ENCODE assay signal across 1 cellular context in the genomic region with DNA sequence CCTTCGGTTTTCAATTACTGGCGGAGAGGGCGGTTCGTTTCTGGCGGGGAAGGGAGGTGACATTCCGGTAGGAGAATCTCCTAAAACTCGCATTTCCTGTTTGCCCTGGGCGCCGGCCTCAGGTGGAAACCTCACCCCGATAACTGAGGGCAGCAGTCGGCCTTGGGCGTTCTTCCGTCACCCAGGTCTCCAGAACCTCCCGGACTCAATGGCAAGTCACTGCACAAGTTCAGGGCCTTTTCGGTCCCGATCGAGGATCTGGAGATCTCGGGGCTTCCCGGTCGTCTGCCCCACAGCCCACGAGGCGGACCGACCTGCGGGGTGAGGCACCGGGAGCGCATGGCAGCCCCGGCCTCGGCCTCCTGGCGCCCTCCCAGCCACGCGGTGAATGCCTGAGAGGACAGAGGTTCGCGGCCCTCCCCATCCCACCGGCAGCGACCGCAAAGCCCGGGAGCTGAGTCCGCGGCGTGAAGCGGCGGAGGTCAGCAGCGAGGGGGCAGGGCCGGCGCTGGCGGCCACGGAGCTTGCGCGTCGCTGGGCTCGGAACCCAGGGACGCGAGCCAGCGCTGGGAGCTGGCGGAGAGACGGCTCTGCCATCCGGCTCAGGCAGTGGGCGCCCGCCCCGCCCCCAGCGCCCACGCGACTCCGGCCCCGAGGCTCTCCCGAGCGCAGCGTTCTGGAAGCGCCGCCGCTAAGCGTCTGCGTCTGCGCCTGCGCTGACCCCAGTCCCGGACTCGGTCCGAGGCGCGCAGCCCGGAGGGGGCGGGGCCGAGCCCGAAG.
TF ChIP-seq lines count a peak whose summit lies in the region.

No MANE protein-coding gene starts in this region.

TF ChIP-seq in K562, 482 proteins besides CTCF, POLR2A, EP300 and RAD21 (continued from another document and continues in another):
- TF ChIP-seq, protein P1, sequence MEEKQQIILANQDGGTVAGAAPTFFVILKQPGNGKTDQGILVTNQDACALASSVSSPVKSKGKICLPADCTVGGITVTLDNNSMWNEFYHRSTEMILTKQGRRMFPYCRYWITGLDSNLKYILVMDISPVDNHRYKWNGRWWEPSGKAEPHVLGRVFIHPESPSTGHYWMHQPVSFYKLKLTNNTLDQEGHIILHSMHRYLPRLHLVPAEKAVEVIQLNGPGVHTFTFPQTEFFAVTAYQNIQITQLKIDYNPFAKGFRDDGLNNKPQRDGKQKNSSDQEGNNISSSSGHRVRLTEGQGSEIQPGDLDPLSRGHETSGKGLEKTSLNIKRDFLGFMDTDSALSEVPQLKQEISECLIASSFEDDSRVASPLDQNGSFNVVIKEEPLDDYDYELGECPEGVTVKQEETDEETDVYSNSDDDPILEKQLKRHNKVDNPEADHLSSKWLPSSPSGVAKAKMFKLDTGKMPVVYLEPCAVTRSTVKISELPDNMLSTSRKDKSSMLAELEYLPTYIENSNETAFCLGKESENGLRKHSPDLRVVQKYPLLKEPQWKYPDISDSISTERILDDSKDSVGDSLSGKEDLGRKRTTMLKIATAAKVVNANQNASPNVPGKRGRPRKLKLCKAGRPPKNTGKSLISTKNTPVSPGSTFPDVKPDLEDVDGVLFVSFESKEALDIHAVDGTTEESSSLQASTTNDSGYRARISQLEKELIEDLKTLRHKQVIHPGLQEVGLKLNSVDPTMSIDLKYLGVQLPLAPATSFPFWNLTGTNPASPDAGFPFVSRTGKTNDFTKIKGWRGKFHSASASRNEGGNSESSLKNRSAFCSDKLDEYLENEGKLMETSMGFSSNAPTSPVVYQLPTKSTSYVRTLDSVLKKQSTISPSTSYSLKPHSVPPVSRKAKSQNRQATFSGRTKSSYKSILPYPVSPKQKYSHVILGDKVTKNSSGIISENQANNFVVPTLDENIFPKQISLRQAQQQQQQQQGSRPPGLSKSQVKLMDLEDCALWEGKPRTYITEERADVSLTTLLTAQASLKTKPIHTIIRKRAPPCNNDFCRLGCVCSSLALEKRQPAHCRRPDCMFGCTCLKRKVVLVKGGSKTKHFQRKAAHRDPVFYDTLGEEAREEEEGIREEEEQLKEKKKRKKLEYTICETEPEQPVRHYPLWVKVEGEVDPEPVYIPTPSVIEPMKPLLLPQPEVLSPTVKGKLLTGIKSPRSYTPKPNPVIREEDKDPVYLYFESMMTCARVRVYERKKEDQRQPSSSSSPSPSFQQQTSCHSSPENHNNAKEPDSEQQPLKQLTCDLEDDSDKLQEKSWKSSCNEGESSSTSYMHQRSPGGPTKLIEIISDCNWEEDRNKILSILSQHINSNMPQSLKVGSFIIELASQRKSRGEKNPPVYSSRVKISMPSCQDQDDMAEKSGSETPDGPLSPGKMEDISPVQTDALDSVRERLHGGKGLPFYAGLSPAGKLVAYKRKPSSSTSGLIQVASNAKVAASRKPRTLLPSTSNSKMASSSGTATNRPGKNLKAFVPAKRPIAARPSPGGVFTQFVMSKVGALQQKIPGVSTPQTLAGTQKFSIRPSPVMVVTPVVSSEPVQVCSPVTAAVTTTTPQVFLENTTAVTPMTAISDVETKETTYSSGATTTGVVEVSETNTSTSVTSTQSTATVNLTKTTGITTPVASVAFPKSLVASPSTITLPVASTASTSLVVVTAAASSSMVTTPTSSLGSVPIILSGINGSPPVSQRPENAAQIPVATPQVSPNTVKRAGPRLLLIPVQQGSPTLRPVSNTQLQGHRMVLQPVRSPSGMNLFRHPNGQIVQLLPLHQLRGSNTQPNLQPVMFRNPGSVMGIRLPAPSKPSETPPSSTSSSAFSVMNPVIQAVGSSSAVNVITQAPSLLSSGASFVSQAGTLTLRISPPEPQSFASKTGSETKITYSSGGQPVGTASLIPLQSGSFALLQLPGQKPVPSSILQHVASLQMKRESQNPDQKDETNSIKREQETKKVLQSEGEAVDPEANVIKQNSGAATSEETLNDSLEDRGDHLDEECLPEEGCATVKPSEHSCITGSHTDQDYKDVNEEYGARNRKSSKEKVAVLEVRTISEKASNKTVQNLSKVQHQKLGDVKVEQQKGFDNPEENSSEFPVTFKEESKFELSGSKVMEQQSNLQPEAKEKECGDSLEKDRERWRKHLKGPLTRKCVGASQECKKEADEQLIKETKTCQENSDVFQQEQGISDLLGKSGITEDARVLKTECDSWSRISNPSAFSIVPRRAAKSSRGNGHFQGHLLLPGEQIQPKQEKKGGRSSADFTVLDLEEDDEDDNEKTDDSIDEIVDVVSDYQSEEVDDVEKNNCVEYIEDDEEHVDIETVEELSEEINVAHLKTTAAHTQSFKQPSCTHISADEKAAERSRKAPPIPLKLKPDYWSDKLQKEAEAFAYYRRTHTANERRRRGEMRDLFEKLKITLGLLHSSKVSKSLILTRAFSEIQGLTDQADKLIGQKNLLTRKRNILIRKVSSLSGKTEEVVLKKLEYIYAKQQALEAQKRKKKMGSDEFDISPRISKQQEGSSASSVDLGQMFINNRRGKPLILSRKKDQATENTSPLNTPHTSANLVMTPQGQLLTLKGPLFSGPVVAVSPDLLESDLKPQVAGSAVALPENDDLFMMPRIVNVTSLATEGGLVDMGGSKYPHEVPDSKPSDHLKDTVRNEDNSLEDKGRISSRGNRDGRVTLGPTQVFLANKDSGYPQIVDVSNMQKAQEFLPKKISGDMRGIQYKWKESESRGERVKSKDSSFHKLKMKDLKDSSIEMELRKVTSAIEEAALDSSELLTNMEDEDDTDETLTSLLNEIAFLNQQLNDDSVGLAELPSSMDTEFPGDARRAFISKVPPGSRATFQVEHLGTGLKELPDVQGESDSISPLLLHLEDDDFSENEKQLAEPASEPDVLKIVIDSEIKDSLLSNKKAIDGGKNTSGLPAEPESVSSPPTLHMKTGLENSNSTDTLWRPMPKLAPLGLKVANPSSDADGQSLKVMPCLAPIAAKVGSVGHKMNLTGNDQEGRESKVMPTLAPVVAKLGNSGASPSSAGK (IDR thresholded peaks at IDR 0.05), result peak; percentile 98
- no peak for TF ChIP-seq GATAD2A (IDR thresholded peaks at IDR 0.05)
- TF ChIP-seq, protein P2, sequence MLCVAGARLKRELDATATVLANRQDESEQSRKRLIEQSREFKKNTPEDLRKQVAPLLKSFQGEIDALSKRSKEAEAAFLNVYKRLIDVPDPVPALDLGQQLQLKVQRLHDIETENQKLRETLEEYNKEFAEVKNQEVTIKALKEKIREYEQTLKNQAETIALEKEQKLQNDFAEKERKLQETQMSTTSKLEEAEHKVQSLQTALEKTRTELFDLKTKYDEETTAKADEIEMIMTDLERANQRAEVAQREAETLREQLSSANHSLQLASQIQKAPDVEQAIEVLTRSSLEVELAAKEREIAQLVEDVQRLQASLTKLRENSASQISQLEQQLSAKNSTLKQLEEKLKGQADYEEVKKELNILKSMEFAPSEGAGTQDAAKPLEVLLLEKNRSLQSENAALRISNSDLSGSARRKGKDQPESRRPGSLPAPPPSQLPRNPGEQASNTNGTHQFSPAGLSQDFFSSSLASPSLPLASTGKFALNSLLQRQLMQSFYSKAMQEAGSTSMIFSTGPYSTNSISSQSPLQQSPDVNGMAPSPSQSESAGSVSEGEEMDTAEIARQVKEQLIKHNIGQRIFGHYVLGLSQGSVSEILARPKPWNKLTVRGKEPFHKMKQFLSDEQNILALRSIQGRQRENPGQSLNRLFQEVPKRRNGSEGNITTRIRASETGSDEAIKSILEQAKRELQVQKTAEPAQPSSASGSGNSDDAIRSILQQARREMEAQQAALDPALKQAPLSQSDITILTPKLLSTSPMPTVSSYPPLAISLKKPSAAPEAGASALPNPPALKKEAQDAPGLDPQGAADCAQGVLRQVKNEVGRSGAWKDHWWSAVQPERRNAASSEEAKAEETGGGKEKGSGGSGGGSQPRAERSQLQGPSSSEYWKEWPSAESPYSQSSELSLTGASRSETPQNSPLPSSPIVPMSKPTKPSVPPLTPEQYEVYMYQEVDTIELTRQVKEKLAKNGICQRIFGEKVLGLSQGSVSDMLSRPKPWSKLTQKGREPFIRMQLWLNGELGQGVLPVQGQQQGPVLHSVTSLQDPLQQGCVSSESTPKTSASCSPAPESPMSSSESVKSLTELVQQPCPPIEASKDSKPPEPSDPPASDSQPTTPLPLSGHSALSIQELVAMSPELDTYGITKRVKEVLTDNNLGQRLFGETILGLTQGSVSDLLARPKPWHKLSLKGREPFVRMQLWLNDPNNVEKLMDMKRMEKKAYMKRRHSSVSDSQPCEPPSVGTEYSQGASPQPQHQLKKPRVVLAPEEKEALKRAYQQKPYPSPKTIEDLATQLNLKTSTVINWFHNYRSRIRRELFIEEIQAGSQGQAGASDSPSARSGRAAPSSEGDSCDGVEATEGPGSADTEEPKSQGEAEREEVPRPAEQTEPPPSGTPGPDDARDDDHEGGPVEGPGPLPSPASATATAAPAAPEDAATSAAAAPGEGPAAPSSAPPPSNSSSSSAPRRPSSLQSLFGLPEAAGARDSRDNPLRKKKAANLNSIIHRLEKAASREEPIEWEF (CRISPR knock-in tag; IDR thresholded peaks at IDR 0.05), result no peak
- TF ChIP-seq TAF15 (IDR thresholded peaks at IDR 0.05; ENCODE audit: low read depth, low read length), result no peak
- no peak for TF ChIP-seq MAFK (IDR thresholded peaks at IDR 0.05; ENCODE audit: low read length)
- no peak for TF ChIP-seq BMI1 (IDR thresholded peaks at IDR 0.05; ENCODE audit: low read length)
- no peak for TF ChIP-seq RBM39 (optimal IDR thresholded peaks at IDR 0.05; ENCODE audit: low read depth, low read length)
- TF ChIP-seq ZZZ3 (IDR thresholded peaks at IDR 0.05), result no peak
- TF ChIP-seq, protein P3, sequence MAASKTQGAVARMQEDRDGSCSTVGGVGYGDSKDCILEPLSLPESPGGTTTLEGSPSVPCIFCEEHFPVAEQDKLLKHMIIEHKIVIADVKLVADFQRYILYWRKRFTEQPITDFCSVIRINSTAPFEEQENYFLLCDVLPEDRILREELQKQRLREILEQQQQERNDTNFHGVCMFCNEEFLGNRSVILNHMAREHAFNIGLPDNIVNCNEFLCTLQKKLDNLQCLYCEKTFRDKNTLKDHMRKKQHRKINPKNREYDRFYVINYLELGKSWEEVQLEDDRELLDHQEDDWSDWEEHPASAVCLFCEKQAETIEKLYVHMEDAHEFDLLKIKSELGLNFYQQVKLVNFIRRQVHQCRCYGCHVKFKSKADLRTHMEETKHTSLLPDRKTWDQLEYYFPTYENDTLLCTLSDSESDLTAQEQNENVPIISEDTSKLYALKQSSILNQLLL (CRISPR knock-in tag; IDR thresholded peaks at IDR 0.05; ENCODE audit: borderline replicate concordance), result no peak
- TF ChIP-seq ELF2 (CRISPR knock-in tag; IDR thresholded peaks at IDR 0.05), result no peak
- 0 out of 2 replicates have a peak, but pooled peaks have one; percentile 14 for TF ChIP-seq DMBX1 (CRISPR knock-in tag; IDR thresholded peaks at IDR 0.05; ENCODE audit: borderline replicate concordance)
- peak; percentile 90 for TF ChIP-seq RB1 (IDR thresholded peaks at IDR 0.05; ENCODE audit: low read depth)
- TF ChIP-seq, protein P4, sequence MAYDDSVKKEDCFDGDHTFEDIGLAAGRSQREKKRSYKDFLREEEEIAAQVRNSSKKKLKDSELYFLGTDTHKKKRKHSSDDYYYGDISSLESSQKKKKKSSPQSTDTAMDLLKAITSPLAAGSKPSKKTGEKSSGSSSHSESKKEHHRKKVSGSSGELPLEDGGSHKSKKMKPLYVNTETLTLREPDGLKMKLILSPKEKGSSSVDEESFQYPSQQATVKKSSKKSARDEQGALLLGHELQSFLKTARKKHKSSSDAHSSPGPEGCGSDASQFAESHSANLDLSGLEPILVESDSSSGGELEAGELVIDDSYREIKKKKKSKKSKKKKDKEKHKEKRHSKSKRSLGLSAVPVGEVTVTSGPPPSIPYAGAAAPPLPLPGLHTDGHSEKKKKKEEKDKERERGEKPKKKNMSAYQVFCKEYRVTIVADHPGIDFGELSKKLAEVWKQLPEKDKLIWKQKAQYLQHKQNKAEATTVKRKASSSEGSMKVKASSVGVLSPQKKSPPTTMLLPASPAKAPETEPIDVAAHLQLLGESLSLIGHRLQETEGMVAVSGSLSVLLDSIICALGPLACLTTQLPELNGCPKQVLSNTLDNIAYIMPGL (CRISPR knock-in tag; IDR thresholded peaks at IDR 0.05), result peak; percentile 78; the same call in 1 of the 2 replicates
- no peak for TF ChIP-seq SPI1 (IDR thresholded peaks at IDR 0.05; ENCODE audit: borderline replicate concordance, low read depth, low read length)
- peak; percentile 18 for TF ChIP-seq RBM25 (IDR thresholded peaks at IDR 0.05; ENCODE audit: low read depth, low read length, severe bottlenecking)
- TF ChIP-seq, protein P5, sequence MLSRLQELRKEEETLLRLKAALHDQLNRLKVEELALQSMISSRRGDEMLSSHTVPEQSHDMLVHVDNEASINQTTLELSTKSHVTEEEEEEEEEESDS (CRISPR knock-in tag; IDR thresholded peaks at IDR 0.05), result no peak
- TF ChIP-seq COPS2 (conservative IDR thresholded peaks at IDR 0.05), result no peak
- TF ChIP-seq, protein P6, sequence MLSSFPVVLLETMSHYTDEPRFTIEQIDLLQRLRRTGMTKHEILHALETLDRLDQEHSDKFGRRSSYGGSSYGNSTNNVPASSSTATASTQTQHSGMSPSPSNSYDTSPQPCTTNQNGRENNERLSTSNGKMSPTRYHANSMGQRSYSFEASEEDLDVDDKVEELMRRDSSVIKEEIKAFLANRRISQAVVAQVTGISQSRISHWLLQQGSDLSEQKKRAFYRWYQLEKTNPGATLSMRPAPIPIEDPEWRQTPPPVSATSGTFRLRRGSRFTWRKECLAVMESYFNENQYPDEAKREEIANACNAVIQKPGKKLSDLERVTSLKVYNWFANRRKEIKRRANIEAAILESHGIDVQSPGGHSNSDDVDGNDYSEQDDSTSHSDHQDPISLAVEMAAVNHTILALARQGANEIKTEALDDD (IDR thresholded peaks at IDR 0.05), result no peak
- no peak for TF ChIP-seq ZBTB8A (IDR thresholded peaks at IDR 0.05; ENCODE audit: partially characterized antibody)
- no peak for TF ChIP-seq POLR3G (IDR thresholded peaks at IDR 0.05; ENCODE audit: extremely low read depth, insufficient read length, insufficient replicate concordance)
- no peak for TF ChIP-seq HMG20B (CRISPR knock-in tag; IDR thresholded peaks at IDR 0.05)
- TF ChIP-seq PHF20 (IDR thresholded peaks at IDR 0.05; ENCODE audit: partially characterized antibody), result peak; percentile 59
- TF ChIP-seq ZNF217 (CRISPR knock-in tag; IDR thresholded peaks at IDR 0.05), result no peak
- TF ChIP-seq, protein P7, sequence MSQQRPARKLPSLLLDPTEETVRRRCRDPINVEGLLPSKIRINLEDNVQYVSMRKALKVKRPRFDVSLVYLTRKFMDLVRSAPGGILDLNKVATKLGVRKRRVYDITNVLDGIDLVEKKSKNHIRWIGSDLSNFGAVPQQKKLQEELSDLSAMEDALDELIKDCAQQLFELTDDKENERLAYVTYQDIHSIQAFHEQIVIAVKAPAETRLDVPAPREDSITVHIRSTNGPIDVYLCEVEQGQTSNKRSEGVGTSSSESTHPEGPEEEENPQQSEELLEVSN (IDR thresholded peaks at IDR 0.05; ENCODE audit: borderline replicate concordance in 1 of 2, extremely low read depth in 1 of 2, insufficient read depth in 1 of 2, insufficient read length in 1 of 2, low read depth in 1 of 2, low read length in 1 of 2, poor library complexity in 1 of 2, severe bottlenecking in 1 of 2), result peak; percentile 90 to 92
- TF ChIP-seq ELF4 (CRISPR knock-in tag; IDR thresholded peaks at IDR 0.05), result no peak
- TF ChIP-seq MAZ (CRISPR knock-in tag; conservative IDR thresholded peaks at IDR 0.05 in 1 of 2, IDR thresholded peaks at IDR 0.05 in 1 of 2), result peak; percentile 74 to 87
- no peak for TF ChIP-seq HLTF (IDR thresholded peaks at IDR 0.05)
- no peak for TF ChIP-seq SRF (CRISPR knock-in tag; IDR thresholded peaks at IDR 0.05)
- no peak for TF ChIP-seq STAT5A (IDR thresholded peaks at IDR 0.05; ENCODE audit: borderline replicate concordance, low read length)
- no peak for TF ChIP-seq CCAR2 (IDR thresholded peaks at IDR 0.05; ENCODE audit: low read depth, low read length)
- no peak for TF ChIP-seq PTTG1 (tag; IDR thresholded peaks at IDR 0.05; ENCODE audit: low read depth)
- no peak for TF ChIP-seq CHD4 (IDR thresholded peaks at IDR 0.05; ENCODE audit: insufficient read depth, insufficient replicate concordance, low read depth, low read length, poor library complexity, severe bottlenecking)
